ENCODE assay signal across 17 cellular contexts in genomic region chr10:126518186-126519080, GRCh38.
"Had no signal": no experiment of that assay in that cellular context is flagged by ENCODE, and none has a peak within 500 bp of the region (broad histone marks: within the 10 kb centered on the region; RNA-seq: fewer than 3 reads in every experiment).

No MANE protein-coding gene starts in this region.

- DNase-seq: activated naive CD4-positive, alpha-beta T cell; activated naive CD8-positive, alpha-beta T cell treated with anti-CD3 and anti-CD28 coated beads, Interleukin-2, amount 10 ng/mL, durations not matched to agents 7 days and 5 days; brain microvascular endothelial cell; cerebellar nuclear complex; effector memory CD8-positive, alpha-beta T cell; erythroblast; glutamatergic neuron; lower lobe of right lung; sigmoid colon; stimulated activated CD4-positive, alpha-beta T cell treated with anti-CD3 and anti-CD28 coated beads, Interleukin-1b, Interleukin-23, amount 100 ng/mL, for 48 hours; stomach; T-cell; T-helper 9 cell; uterus had no signal

- H3K27me3 Mint-ChIP-seq: activated naive CD8-positive, alpha-beta T cell treated with anti-CD3 and anti-CD28 coated beads, Interleukin-2, amount 10 ng/mL, durations not matched to agents 7 days and 5 days; dendritic cell treated with granulocyte-macrophage colony-stimulating factor and Interleukin-4, amounts not matched to agents 40 ng/mL and 50 ng/mL, for 4 days; T-cell had no signal

- H3K4me3 Mint-ChIP-seq: activated naive CD8-positive, alpha-beta T cell treated with anti-CD3 and anti-CD28 coated beads, Interleukin-2, amount 10 ng/mL, durations not matched to agents 7 days and 5 days; dendritic cell treated with granulocyte-macrophage colony-stimulating factor and Interleukin-4, amounts not matched to agents 40 ng/mL and 50 ng/mL, for 4 days; effector memory CD8-positive, alpha-beta T cell; T-cell had no signal

- H3K27ac ChIP-seq: brain microvascular endothelial cell, lower lobe of right lung, parathyroid adenoma, sigmoid colon, stomach, uterus had no signal

- H3K9me3 ChIP-seq: lower lobe of right lung, sigmoid colon, stomach, uterus had no signal

- H3K9me3 Mint-ChIP-seq: activated naive CD8-positive, alpha-beta T cell treated with anti-CD3 and anti-CD28 coated beads, Interleukin-2, amount 10 ng/mL, durations not matched to agents 7 days and 5 days; dendritic cell treated with granulocyte-macrophage colony-stimulating factor and Interleukin-4, amounts not matched to agents 40 ng/mL and 50 ng/mL, for 4 days; T-cell had no signal

- H3K27ac Mint-ChIP-seq: activated naive CD8-positive, alpha-beta T cell treated with anti-CD3 and anti-CD28 coated beads, Interleukin-2, amount 10 ng/mL, durations not matched to agents 7 days and 5 days; dendritic cell treated with granulocyte-macrophage colony-stimulating factor and Interleukin-4, amounts not matched to agents 40 ng/mL and 50 ng/mL, for 4 days; effector memory CD8-positive, alpha-beta T cell; T-cell had no signal

- H3K4me1 Mint-ChIP-seq: activated naive CD8-positive, alpha-beta T cell treated with anti-CD3 and anti-CD28 coated beads, Interleukin-2, amount 10 ng/mL, durations not matched to agents 7 days and 5 days; T-cell had no signal

- H3K4me3 ChIP-seq: lower lobe of right lung, sigmoid colon, stomach, uterus had no signal

- H3K4me1 ChIP-seq: lower lobe of right lung, parathyroid adenoma, sigmoid colon, stomach, uterus had no signal

- ATAC-seq: activated CD4-positive, CD25-positive, alpha-beta regulatory T cell treated with anti-CD3 and anti-CD28 coated beads, Interleukin-2, amount 50 U/mL, for 24 hours; effector memory CD8-positive, alpha-beta T cell; T-cell had no signal

- H3K36me3 Mint-ChIP-seq: activated naive CD8-positive, alpha-beta T cell treated with anti-CD3 and anti-CD28 coated beads, Interleukin-2, amount 10 ng/mL, durations not matched to agents 7 days and 5 days; T-cell had no signal
